8 cellular contexts compared by ENCODE assay signal in genomic region chr1:77889240-77889637, GRCh38. TPM values are rescaled to one million over a fixed set of nuclear protein-coding genes. Genes with fewer than 3 reads are reported as not detected.
DNase-seq lines count a peak whose midpoint lies in the region; ATAC-seq and TF ChIP-seq lines count a peak whose summit lies in the region.

No MANE protein-coding gene starts in this region.

- in situ Hi-C loops in SK-MEL-5 (cut with HindIII; ENCODE audit: low pct_unique_long_range_greater_than_20kb, low sequenced_read_pairs) = no loop called here

- H3K27ac Mint-ChIP-seq in activated CD4-positive, alpha-beta T cell treated with anti-CD3 and anti-CD28 coated beads, Interleukin-2, amount 10 ng/mL, durations not matched to agents 24 days and 14 days = no peak overlapping the region
- no peak overlapping the region for H3K27ac Mint-ChIP-seq in natural killer cell

- peak in 1 of 3 donors; percentile 23 for ATAC-seq in natural killer cell
- no peak for ATAC-seq in HG02938 (IDR thresholded peaks at IDR 0.05; ENCODE audit: unreplicated experiment)
- no peak for ATAC-seq in GM18498 (IDR thresholded peaks at IDR 0.05; ENCODE audit: unreplicated experiment)

- H3K4me1 Mint-ChIP-seq in activated CD4-positive, alpha-beta T cell treated with anti-CD3 and anti-CD28 coated beads, Interleukin-2, amount 10 ng/mL, durations not matched to agents 24 days and 14 days = peaks cover 8% of the 10 kb centered on the region
- H3K4me1 Mint-ChIP-seq in natural killer cell = peaks cover 7 to 19% of the 10 kb centered on the region in 2 donors

- no peaks in the 10 kb centered on the region for H3K36me3 Mint-ChIP-seq in activated CD4-positive, alpha-beta T cell treated with anti-CD3 and anti-CD28 coated beads, Interleukin-2, amount 10 ng/mL, durations not matched to agents 24 days and 14 days (ENCODE audit: low read depth)
- H3K36me3 Mint-ChIP-seq in natural killer cell = no peaks in the 10 kb centered on the region

- intact Hi-C loops in activated CD4-positive, alpha-beta T cell treated with anti-CD3 and anti-CD28 coated beads, Interleukin-2, amount 10 ng/mL, durations not matched to agents 24 days and 14 days (cut with micrococcal nuclease) = no loop called here
- intact Hi-C loops in natural killer cell (cut with micrococcal nuclease) = no loop called here

- H3K9me3 Mint-ChIP-seq in activated CD4-positive, alpha-beta T cell treated with anti-CD3 and anti-CD28 coated beads, Interleukin-2, amount 10 ng/mL, durations not matched to agents 24 days and 14 days = no peaks in the 10 kb centered on the region
- H3K9me3 Mint-ChIP-seq in natural killer cell = no peaks in the 10 kb centered on the region

- peaks cover 29% of the 10 kb centered on the region for H3K27me3 Mint-ChIP-seq in activated CD4-positive, alpha-beta T cell treated with anti-CD3 and anti-CD28 coated beads, Interleukin-2, amount 10 ng/mL, durations not matched to agents 24 days and 14 days
- peaks cover 6 to 16% of the 10 kb centered on the region in 2 donors for H3K27me3 Mint-ChIP-seq in natural killer cell (ENCODE audit: low read depth in 2 of 2)

- no peak for TF ChIP-seq CTCF in natural killer cell (IDR thresholded peaks at IDR 0.05)

- H3K4me3 Mint-ChIP-seq in activated CD4-positive, alpha-beta T cell treated with anti-CD3 and anti-CD28 coated beads, Interleukin-2, amount 10 ng/mL, durations not matched to agents 24 days and 14 days = peak overlapping the region; percentile 78
- H3K4me3 Mint-ChIP-seq in natural killer cell = peak overlapping the region; percentile 67

- DNase-seq in activated CD4-positive, alpha-beta T cell treated with anti-CD3 and anti-CD28 coated beads, Interleukin-2, amount 10 ng/mL, durations not matched to agents 24 days and 14 days = no peak
- no peak for DNase-seq in activated CD4-positive, alpha-beta T cell treated with anti-CD3 and anti-CD28 coated beads for 48 hours
- DNase-seq in SK-MEL-5 (ENCODE audit: low read depth, low spot score) (peak; percentile 34), fibroblast of gingiva (ENCODE audit: low read depth) (peak; percentile 68), natural killer cell (no peak)
- no peak for DNase-seq in activated CD4-positive, CD25-positive, alpha-beta regulatory T cell treated with anti-CD3 and anti-CD28 coated beads, Interleukin-2, amount 50 U/mL, for 72 hours

RNA-seq across cellular contexts. Expression of gene NEXN, which starts 0.8 kb away (rescaled TPM):
- 0.44 and 0.64 TPM in 2 replicates for total RNA-seq in activated CD4-positive, alpha-beta T cell treated with anti-CD3 and anti-CD28 coated beads, Interleukin-2, amount 10 ng/mL, durations not matched to agents 24 days and 14 days
- total RNA-seq in SK-MEL-5 (2014; rRNA removed; shearing (Covaris generic)) = 0.45 and 1.4 TPM in 2 replicates
- 0.24 and 1.4 TPM in 2 replicates for polyA plus RNA-seq in SK-MEL-5 (2015; cell fraction: cytosol; rRNA removed)
- 0.27 and 0.96 TPM in 2 replicates for polyA plus RNA-seq in SK-MEL-5 (2015; cell fraction: nucleus; rRNA removed)
- 1 to 10 TPM in 2 of 3 donors, under 1 TPM in 1; 0.85 to 1.4 (median 1.1) TPM for total RNA-seq in natural killer cell

Comparison
In these comparisons a context has a peak if more than half of its experiments do, and no peak if none do; other contexts are left out.
1. DNase-seq: peak in SK-MEL-5 (single experiment) and fibroblast of gingiva (single experiment); none in activated CD4-positive, alpha-beta T cell treated with anti-CD3 and anti-CD28 coated beads, Interleukin-2, amount 10 ng/mL, durations not matched to agents 24 days and 14 days (single experiment), activated CD4-positive, alpha-beta T cell treated with anti-CD3 and anti-CD28 coated beads for 48 hours (single experiment), natural killer cell (single experiment) and activated CD4-positive, CD25-positive, alpha-beta regulatory T cell treated with anti-CD3 and anti-CD28 coated beads, Interleukin-2, amount 50 U/mL, for 72 hours (single experiment).